In genomic region chr11:119205574-119206511, GRCh38 we compare ENCODE assay signal across 9 cellular contexts. TPM values are rescaled to one million over a fixed set of nuclear protein-coding genes. Genes with fewer than 3 reads are reported as not detected.
DNase-seq lines count a peak whose midpoint lies in the region; ATAC-seq, FAIRE-seq and TF ChIP-seq lines count a peak whose summit lies in the region.
"Had no signal": no experiment of that assay in that cellular context is flagged by ENCODE, and none has a peak within 500 bp of the region (broad histone marks: within the 10 kb centered on the region; RNA-seq: fewer than 3 reads in every experiment).

Gene CBL (plus strand): TSS chr11:119206339. CDS start chr11:119206418, 79 bp downstream.

- TF ChIP-seq POLR2A in GM18951 (IDR thresholded peaks at IDR 0.05; ENCODE audit: extremely low read depth, insufficient read depth, insufficient read length) = peak; percentile 64

- ATAC-seq in HG03196 (IDR thresholded peaks at IDR 0.05; ENCODE audit: unreplicated experiment) = peak; percentile 87
- ATAC-seq in activated CD4-positive, CD25-positive, alpha-beta regulatory T cell treated with anti-CD3 and anti-CD28 coated beads, Interleukin-2, amount 50 U/mL, for 24 hours = peak; percentile 86 to 89
- peak; percentile 86 for ATAC-seq in central memory CD8-positive, alpha-beta T cell (replicated peaks; ENCODE audit: extremely low read depth, poor library complexity, severe bottlenecking)

- peak within 1 kb of the TSS; percentile 84 for H3K9ac ChIP-seq in keratinocyte (ENCODE audit: control insufficient read depth, extremely low read depth, insufficient read depth, low read length)

- no peaks in the 10 kb centered on the region for H3K36me3 Mint-ChIP-seq in central memory CD8-positive, alpha-beta T cell (ENCODE audit: insufficient read depth)

- DNase-seq in AG09319 (ENCODE audit: extremely low read depth, low read depth) (peak; percentile 71), NCI-H345 treated with DMSO at 0.1 percent for 48 hours (lab: John Stamatoyannopoulos, UW; ENCODE audit: unreplicated experiment) (peak; percentile 87), keratinocyte (ENCODE audit: low read depth, low spot score) (peak; percentile 49)
- DNase-seq in central memory CD8-positive, alpha-beta T cell (ENCODE audit: low spot score in 2 of 2) = peak; percentile 88 to 95
- peak; percentile 94 to 99 (median 94) for DNase-seq in stimulated activated CD4-positive, alpha-beta T cell treated with anti-CD3 and anti-CD28 coated beads, Interleukin-12 subunit alpha, Interleukin-12 subunit beta, amount 100 ng/mL, for 48 hours (ENCODE audit: low read depth in 2 of 3, low spot score in 1 of 3)

- H3K4me1 Mint-ChIP-seq in central memory CD8-positive, alpha-beta T cell = peaks cover 32% of the 10 kb centered on the region

- no peaks in the 10 kb centered on the region for H3K9me1 ChIP-seq in keratinocyte (ENCODE audit: control insufficient read depth, extremely low read depth, insufficient read depth, low read length)

- H3K36me3 ChIP-seq in keratinocyte (ENCODE audit: control insufficient read depth in 2 of 2, extremely low read depth in 1 of 2, insufficient read depth in 2 of 2, low read length in 2 of 2) = no peaks in the 10 kb centered on the region

- H3K4me2 ChIP-seq in keratinocyte (ENCODE audit: control insufficient read depth, extremely low read depth, insufficient read depth, low read depth, low read length) = peak within 1 kb of the TSS; percentile 98

- H3K9me3 ChIP-seq in keratinocyte (ENCODE audit: control insufficient read depth, low read depth, low read length) = no peaks in the 10 kb centered on the region

- FAIRE-seq in keratinocyte (lab: Jason Lieb, UNC) = peak; percentile 48
- FAIRE-seq: TTC549 had no signal

- in situ Hi-C loops in GM18951 (cut with MboI; ENCODE audit: low sequenced_read_pairs, unreplicated experiment) = no loop called here

- peak within 1 kb of the TSS; percentile 94 for H2AFZ ChIP-seq in keratinocyte (ENCODE audit: control insufficient read depth, low read length)

- H4K20me1 ChIP-seq in keratinocyte (ENCODE audit: control insufficient read depth, extremely low read depth, insufficient read depth, low read length) = peaks cover 2% of the 10 kb centered on the region

- peak within 1 kb of the TSS; percentile 88 for H3K27ac Mint-ChIP-seq in central memory CD8-positive, alpha-beta T cell (ENCODE audit: low read depth)

- H3K27me3 ChIP-seq in keratinocyte (ENCODE audit: control insufficient read depth, extremely low read depth, insufficient read depth, low read length) = no peaks in the 10 kb centered on the region

- H3K4me1 ChIP-seq in keratinocyte (ENCODE audit: control insufficient read depth, extremely low read depth, insufficient read depth, low read length) = peaks cover 18% of the 10 kb centered on the region

- dilution Hi-C loops in keratinocyte (cut with MboI; ENCODE audit: extremely low pct_ligation_motif_present, low sequenced_read_pairs) = no loop called here

- H3K4me3 ChIP-seq in keratinocyte (ENCODE audit: control insufficient read depth in 2 of 3, extremely low read depth in 1 of 3, insufficient read depth in 2 of 3, low read depth in 1 of 3, low read length in 3 of 3) = peak within 1 kb of the TSS; percentile 95 to 99 (median 97)

- H3K27me3 Mint-ChIP-seq in central memory CD8-positive, alpha-beta T cell = no peaks in the 10 kb centered on the region

- H3K79me2 ChIP-seq in keratinocyte (ENCODE audit: control insufficient read depth, insufficient read depth, low read length) = peaks cover 45% of the 10 kb centered on the region

- H3K27ac ChIP-seq in keratinocyte (ENCODE audit: control insufficient read depth, insufficient read depth, low read length) = peak within 1 kb of the TSS; percentile 67

- no peaks in the 10 kb centered on the region for H3K9me3 Mint-ChIP-seq in central memory CD8-positive, alpha-beta T cell

- TF ChIP-seq CTCF in AG09319 (IDR thresholded peaks at IDR 0.05; ENCODE audit: low read depth, low read length) (peak; percentile 81), keratinocyte (optimal IDR thresholded peaks at IDR 0.05 in 1 of 3, IDR thresholded peaks at IDR 0.05 in 1 of 3, conservative IDR thresholded peaks at IDR 0.05 in 1 of 3; ENCODE audit: extremely low read depth in 1 of 3, insufficient read depth in 2 of 3, low read length in 3 of 3) (peak; percentile 50 to 92 (median 78))

- peak within 1 kb of the TSS; percentile 97 for H3K4me3 Mint-ChIP-seq in central memory CD8-positive, alpha-beta T cell

RNA-seq across cellular contexts. Expression of gene CBL, which starts in this region (rescaled TPM):
- 7.9 to 15.2 TPM (median 14.1 TPM) in 3 replicates for polyA plus RNA-seq in keratinocyte
- 3.8 TPM for polyA plus RNA-seq in keratinocyte (2011; ENCODE audit: low read depth)
- 10.1 and 14.7 TPM in 2 replicates for polyA plus RNA-seq in keratinocyte (2011; cell fraction: cytosol; rRNA removed)
- polyA plus RNA-seq in keratinocyte (2011; cell fraction: nucleus; rRNA removed) = 29.0 and 31.3 TPM in 2 replicates
- 8.8 and 11.2 TPM in 2 replicates for polyA plus RNA-seq in keratinocyte (2012; ENCODE audit: low replicate concordance)
- 12.5 to 34.7 TPM (median 23.3 TPM) in 3 replicates for polyA minus RNA-seq in keratinocyte
- 10.9 TPM for polyA minus RNA-seq in keratinocyte (2011; cell fraction: cytosol; rRNA and poly(A)+ RNA removed)
- polyA minus RNA-seq in keratinocyte (2011; cell fraction: nucleus; rRNA and poly(A)+ RNA removed) = 21.2 and 37.2 TPM in 2 replicates

Comparison
In these comparisons a context has a peak if more than half of its experiments do, and no peak if none do; other contexts are left out.
1. Peak in every context shown above with its lines: DNase-seq, ATAC-seq, H3K4me3 ChIP-seq and H3K27ac ChIP-seq.